ENCODE assay signal across 10 cellular contexts in genomic region chr6:167079853-167080297, GRCh38. TPM values are rescaled to one million over a fixed set of nuclear protein-coding genes. Genes with fewer than 3 reads are reported as not detected.
DNase-seq lines count a peak whose midpoint lies in the region; ATAC-seq lines count a peak whose summit lies in the region.
"Had no signal": no experiment of that assay in that cellular context is flagged by ENCODE, and none has a peak within 500 bp of the region (broad histone marks: within the 10 kb centered on the region; RNA-seq: fewer than 3 reads in every experiment).

No MANE protein-coding gene starts in this region.

- intact Hi-C loops in left cardiac atrium (cut with DNase I), result no loop called here

- ATAC-seq in GM19351 (IDR thresholded peaks at IDR 0.05; ENCODE audit: unreplicated experiment) (peak; percentile 99), HG03103 (IDR thresholded peaks at IDR 0.05; ENCODE audit: low read depth, unreplicated experiment) (peak; percentile 99), left cardiac atrium (no peak)

- peak; percentile 49 for DNase-seq in activated CD4-positive, alpha-beta T cell treated with anti-CD3 and anti-CD28 coated beads, Interleukin-2, amount 50 U/mL, for 1 hour
- DNase-seq in stimulated activated CD4-positive, alpha-beta T cell treated with anti-CD3 and anti-CD28 coated beads, Interleukin-1b, Interleukin-23, amount 100 ng/mL, for 48 hours, result peak; percentile 79
- no peak for DNase-seq in AG08395 (ENCODE audit: low spot score)
- DNase-seq in retina, result no peak
- no peak for DNase-seq in COR-L47 (lab: John Stamatoyannopoulos, UW)
- DNase-seq in left cardiac atrium, result no peak

RNA-seq across cellular contexts. Expression of gene CCR6, which starts 43.0 kb away (rescaled TPM):
- total RNA-seq in left cardiac atrium, result not detected
- total RNA-seq: SK-MEL-5, temporal lobe had no signal

Comparison
In these comparisons a context has a peak if more than half of its experiments do, and no peak if none do; other contexts are left out.
1. ATAC-seq: peak in GM19351 (single experiment) and HG03103 (single experiment); none in left cardiac atrium (0 of 2).
2. DNase-seq: peak in activated CD4-positive, alpha-beta T cell treated with anti-CD3 and anti-CD28 coated beads, Interleukin-2, amount 50 U/mL, for 1 hour (single experiment) and stimulated activated CD4-positive, alpha-beta T cell treated with anti-CD3 and anti-CD28 coated beads, Interleukin-1b, Interleukin-23, amount 100 ng/mL, for 48 hours (single experiment); none in AG08395 (single experiment), retina (single experiment), COR-L47 (single experiment) and left cardiac atrium (single experiment).